1 cellular context compared by ENCODE assay signal in genomic region chr9:136799079-136799853, GRCh38.
A peak's percentile ranks its signal among the peaks of the same experiment; 100 is the strongest.
TF ChIP-seq lines count a peak whose summit lies in the region.

No MANE protein-coding gene starts in this region.

TF ChIP-seq in HepG2, 621 proteins besides CTCF, POLR2A, EP300 and RAD21 (continued from another document and continues in another):
- TF ChIP-seq, protein P1, sequence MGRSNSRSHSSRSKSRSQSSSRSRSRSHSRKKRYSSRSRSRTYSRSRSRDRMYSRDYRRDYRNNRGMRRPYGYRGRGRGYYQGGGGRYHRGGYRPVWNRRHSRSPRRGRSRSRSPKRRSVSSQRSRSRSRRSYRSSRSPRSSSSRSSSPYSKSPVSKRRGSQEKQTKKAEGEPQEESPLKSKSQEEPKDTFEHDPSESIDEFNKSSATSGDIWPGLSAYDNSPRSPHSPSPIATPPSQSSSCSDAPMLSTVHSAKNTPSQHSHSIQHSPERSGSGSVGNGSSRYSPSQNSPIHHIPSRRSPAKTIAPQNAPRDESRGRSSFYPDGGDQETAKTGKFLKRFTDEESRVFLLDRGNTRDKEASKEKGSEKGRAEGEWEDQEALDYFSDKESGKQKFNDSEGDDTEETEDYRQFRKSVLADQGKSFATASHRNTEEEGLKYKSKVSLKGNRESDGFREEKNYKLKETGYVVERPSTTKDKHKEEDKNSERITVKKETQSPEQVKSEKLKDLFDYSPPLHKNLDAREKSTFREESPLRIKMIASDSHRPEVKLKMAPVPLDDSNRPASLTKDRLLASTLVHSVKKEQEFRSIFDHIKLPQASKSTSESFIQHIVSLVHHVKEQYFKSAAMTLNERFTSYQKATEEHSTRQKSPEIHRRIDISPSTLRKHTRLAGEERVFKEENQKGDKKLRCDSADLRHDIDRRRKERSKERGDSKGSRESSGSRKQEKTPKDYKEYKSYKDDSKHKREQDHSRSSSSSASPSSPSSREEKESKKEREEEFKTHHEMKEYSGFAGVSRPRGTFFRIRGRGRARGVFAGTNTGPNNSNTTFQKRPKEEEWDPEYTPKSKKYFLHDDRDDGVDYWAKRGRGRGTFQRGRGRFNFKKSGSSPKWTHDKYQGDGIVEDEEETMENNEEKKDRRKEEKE (IDR thresholded peaks at IDR 0.05): no peak
- no peak for TF ChIP-seq ONECUT2 (CRISPR knock-in tag; IDR thresholded peaks at IDR 0.05)
- no peak for TF ChIP-seq ARID2 (CRISPR knock-in tag; IDR thresholded peaks at IDR 0.05; ENCODE audit: borderline replicate concordance)
- no peak for TF ChIP-seq CSRNP2 (CRISPR knock-in tag; conservative IDR thresholded peaks at IDR 0.05; ENCODE audit: low read depth)
- no peak for TF ChIP-seq ZNF678 (CRISPR knock-in tag; IDR thresholded peaks at IDR 0.05)
- peak; percentile 86 for TF ChIP-seq ZBTB7B (CRISPR knock-in tag; IDR thresholded peaks at IDR 0.05)
- peak; percentile 23; the same call in 1 of the 2 replicates for TF ChIP-seq HMG20A (CRISPR knock-in tag; IDR thresholded peaks at IDR 0.05; ENCODE audit: borderline replicate concordance)
- TF ChIP-seq ZNF572 (CRISPR knock-in tag; IDR thresholded peaks at IDR 0.05): no peak
- TF ChIP-seq, protein P2, sequence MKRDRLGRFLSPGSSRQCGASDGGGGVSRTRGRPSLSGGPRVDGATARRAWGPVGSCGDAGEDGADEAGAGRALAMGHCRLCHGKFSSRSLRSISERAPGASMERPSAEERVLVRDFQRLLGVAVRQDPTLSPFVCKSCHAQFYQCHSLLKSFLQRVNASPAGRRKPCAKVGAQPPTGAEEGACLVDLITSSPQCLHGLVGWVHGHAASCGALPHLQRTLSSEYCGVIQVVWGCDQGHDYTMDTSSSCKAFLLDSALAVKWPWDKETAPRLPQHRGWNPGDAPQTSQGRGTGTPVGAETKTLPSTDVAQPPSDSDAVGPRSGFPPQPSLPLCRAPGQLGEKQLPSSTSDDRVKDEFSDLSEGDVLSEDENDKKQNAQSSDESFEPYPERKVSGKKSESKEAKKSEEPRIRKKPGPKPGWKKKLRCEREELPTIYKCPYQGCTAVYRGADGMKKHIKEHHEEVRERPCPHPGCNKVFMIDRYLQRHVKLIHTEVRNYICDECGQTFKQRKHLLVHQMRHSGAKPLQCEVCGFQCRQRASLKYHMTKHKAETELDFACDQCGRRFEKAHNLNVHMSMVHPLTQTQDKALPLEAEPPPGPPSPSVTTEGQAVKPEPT (CRISPR knock-in tag; IDR thresholded peaks at IDR 0.05; ENCODE audit: low read depth): no peak
- TF ChIP-seq ZNF768 (CRISPR knock-in tag; IDR thresholded peaks at IDR 0.05): peak; percentile 22; the same call in 1 of the 2 replicates
- TF ChIP-seq ZFP36L1 (CRISPR knock-in tag; IDR thresholded peaks at IDR 0.05): peak; percentile 85; the same call in 1 of the 2 replicates
- peak; percentile 57; the same call in 1 of the 2 replicates for TF ChIP-seq GATAD1 (CRISPR knock-in tag; IDR thresholded peaks at IDR 0.05)
- peak; percentile 82 for TF ChIP-seq DPF2 (CRISPR knock-in tag; IDR thresholded peaks at IDR 0.05; ENCODE audit: borderline replicate concordance, low read depth)
- TF ChIP-seq ZNF598 (CRISPR knock-in tag; IDR thresholded peaks at IDR 0.05; ENCODE audit: borderline replicate concordance): 0 out of 2 replicates have a peak, but pooled peaks have one; percentile 50
- no peak for TF ChIP-seq ISX (CRISPR knock-in tag; conservative IDR thresholded peaks at IDR 0.05)
- TF ChIP-seq ZNF780A (CRISPR knock-in tag; IDR thresholded peaks at IDR 0.05): peak; percentile 81; the same call in 1 of the 2 replicates
- 0 out of 2 replicates have a peak, but pooled peaks have one; percentile 18 for TF ChIP-seq ZNF446 (CRISPR knock-in tag; IDR thresholded peaks at IDR 0.05)
- peak; percentile 32; the same call in 1 of the 2 replicates for TF ChIP-seq SIX1 (CRISPR knock-in tag; IDR thresholded peaks at IDR 0.05; ENCODE audit: borderline replicate concordance)
- TF ChIP-seq ETS1 (CRISPR knock-in tag; IDR thresholded peaks at IDR 0.05): 0 out of 2 replicates have a peak, but pooled peaks have one; percentile 51
- TF ChIP-seq POLR2AphosphoS2 (IDR thresholded peaks at IDR 0.05; ENCODE audit: low read depth, low read length): no peak
- TF ChIP-seq, protein P3, sequence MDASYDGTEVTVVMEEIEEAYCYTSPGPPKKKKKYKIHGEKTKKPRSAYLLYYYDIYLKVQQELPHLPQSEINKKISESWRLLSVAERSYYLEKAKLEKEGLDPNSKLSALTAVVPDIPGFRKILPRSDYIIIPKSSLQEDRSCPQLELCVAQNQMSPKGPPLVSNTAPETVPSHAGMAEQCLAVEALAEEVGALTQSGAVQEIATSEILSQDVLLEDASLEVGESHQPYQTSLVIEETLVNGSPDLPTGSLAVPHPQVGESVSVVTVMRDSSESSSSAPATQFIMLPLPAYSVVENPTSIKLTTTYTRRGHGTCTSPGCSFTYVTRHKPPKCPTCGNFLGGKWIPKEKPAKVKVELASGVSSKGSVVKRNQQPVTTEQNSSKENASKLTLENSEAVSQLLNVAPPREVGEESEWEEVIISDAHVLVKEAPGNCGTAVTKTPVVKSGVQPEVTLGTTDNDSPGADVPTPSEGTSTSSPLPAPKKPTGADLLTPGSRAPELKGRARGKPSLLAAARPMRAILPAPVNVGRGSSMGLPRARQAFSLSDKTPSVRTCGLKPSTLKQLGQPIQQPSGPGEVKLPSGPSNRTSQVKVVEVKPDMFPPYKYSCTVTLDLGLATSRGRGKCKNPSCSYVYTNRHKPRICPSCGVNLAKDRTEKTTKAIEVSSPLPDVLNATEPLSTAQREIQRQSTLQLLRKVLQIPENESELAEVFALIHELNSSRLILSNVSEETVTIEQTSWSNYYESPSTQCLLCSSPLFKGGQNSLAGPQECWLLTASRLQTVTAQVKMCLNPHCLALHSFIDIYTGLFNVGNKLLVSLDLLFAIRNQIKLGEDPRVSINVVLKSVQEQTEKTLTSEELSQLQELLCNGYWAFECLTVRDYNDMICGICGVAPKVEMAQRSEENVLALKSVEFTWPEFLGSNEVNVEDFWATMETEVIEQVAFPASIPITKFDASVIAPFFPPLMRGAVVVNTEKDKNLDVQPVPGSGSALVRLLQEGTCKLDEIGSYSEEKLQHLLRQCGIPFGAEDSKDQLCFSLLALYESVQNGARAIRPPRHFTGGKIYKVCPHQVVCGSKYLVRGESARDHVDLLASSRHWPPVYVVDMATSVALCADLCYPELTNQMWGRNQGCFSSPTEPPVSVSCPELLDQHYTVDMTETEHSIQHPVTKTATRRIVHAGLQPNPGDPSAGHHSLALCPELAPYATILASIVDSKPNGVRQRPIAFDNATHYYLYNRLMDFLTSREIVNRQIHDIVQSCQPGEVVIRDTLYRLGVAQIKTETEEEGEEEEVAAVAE (CRISPR knock-in tag; IDR thresholded peaks at IDR 0.05; ENCODE audit: borderline replicate concordance): 0 out of 2 replicates have a peak, but pooled peaks have one; percentile 46
- TF ChIP-seq PPARG (CRISPR knock-in tag; conservative IDR thresholded peaks at IDR 0.05): peak; percentile 60
- TF ChIP-seq NR1H2 (CRISPR knock-in tag; IDR thresholded peaks at IDR 0.05; ENCODE audit: borderline replicate concordance, low read depth): no peak
- TF ChIP-seq GTF3A (CRISPR knock-in tag; conservative IDR thresholded peaks at IDR 0.05): peak; percentile 72; the same call in 1 of the 2 replicates
- no peak for TF ChIP-seq ZFP36 (IDR thresholded peaks at IDR 0.05; ENCODE audit: borderline replicate concordance, low read depth, low read length, partially characterized antibody)
- TF ChIP-seq ZNF326 (CRISPR knock-in tag; IDR thresholded peaks at IDR 0.05; ENCODE audit: borderline replicate concordance): 0 out of 2 replicates have a peak, but pooled peaks have one; percentile 41
- TF ChIP-seq NCOR1 (IDR thresholded peaks at IDR 0.05; ENCODE audit: borderline replicate concordance, low read length): no peak
- no peak for TF ChIP-seq RELA (CRISPR knock-in tag; IDR thresholded peaks at IDR 0.05)
- no peak for TF ChIP-seq CHCHD3 (CRISPR knock-in tag; IDR thresholded peaks at IDR 0.05)
- peak; percentile 83 for TF ChIP-seq ZNF501 (CRISPR knock-in tag; IDR thresholded peaks at IDR 0.05)
- peak; percentile 15 for TF ChIP-seq GZF1 (CRISPR knock-in tag; IDR thresholded peaks at IDR 0.05)
- no peak for TF ChIP-seq ZNF770 (CRISPR knock-in tag; IDR thresholded peaks at IDR 0.05)
- peak; percentile 71; the same call in 1 of the 2 replicates for TF ChIP-seq ZBTB42 (CRISPR knock-in tag; IDR thresholded peaks at IDR 0.05)
- no peak for TF ChIP-seq ZFYVE20 (CRISPR knock-in tag; IDR thresholded peaks at IDR 0.05; ENCODE audit: borderline replicate concordance, low read depth)
- TF ChIP-seq ZNF292 (CRISPR knock-in tag; IDR thresholded peaks at IDR 0.05; ENCODE audit: borderline replicate concordance, low read depth): no peak
- no peak for TF ChIP-seq ZNF10 (CRISPR knock-in tag; IDR thresholded peaks at IDR 0.05; ENCODE audit: borderline replicate concordance, low read depth)
- no peak for TF ChIP-seq ZFP62 (CRISPR knock-in tag; IDR thresholded peaks at IDR 0.05)
- 0 out of 2 replicates have a peak, but pooled peaks have one; percentile 4 for TF ChIP-seq ZNF564 (CRISPR knock-in tag; IDR thresholded peaks at IDR 0.05)
- peak; percentile 50; the same call in 1 of the 2 replicates for TF ChIP-seq ZNF343 (CRISPR knock-in tag; IDR thresholded peaks at IDR 0.05)
- peak; percentile 61; the same call in 1 of the 2 replicates for TF ChIP-seq ZNF543 (CRISPR knock-in tag; IDR thresholded peaks at IDR 0.05)
- TF ChIP-seq ZNF225 (CRISPR knock-in tag; IDR thresholded peaks at IDR 0.05): no peak
- no peak for TF ChIP-seq ZNF354B (CRISPR knock-in tag; IDR thresholded peaks at IDR 0.05)
- TF ChIP-seq ARHGAP35 (CRISPR knock-in tag; IDR thresholded peaks at IDR 0.05; ENCODE audit: borderline replicate concordance): no peak
- TF ChIP-seq POLR2AphosphoS5 (IDR thresholded peaks at IDR 0.05; ENCODE audit: low read depth, low read length): peak; percentile 78
- no peak for TF ChIP-seq ZNF660 (CRISPR knock-in tag; IDR thresholded peaks at IDR 0.05; ENCODE audit: borderline replicate concordance, low read depth)
- TF ChIP-seq MAZ (IDR thresholded peaks at IDR 0.05; ENCODE audit: borderline replicate concordance, low read depth, low read length): 0 out of 2 replicates have a peak, but pooled peaks have one; percentile 22
- peak; percentile 80; the same call in 1 of the 2 replicates for TF ChIP-seq MAZ (CRISPR knock-in tag; IDR thresholded peaks at IDR 0.05; ENCODE audit: low read depth)
- TF ChIP-seq, protein P4, sequence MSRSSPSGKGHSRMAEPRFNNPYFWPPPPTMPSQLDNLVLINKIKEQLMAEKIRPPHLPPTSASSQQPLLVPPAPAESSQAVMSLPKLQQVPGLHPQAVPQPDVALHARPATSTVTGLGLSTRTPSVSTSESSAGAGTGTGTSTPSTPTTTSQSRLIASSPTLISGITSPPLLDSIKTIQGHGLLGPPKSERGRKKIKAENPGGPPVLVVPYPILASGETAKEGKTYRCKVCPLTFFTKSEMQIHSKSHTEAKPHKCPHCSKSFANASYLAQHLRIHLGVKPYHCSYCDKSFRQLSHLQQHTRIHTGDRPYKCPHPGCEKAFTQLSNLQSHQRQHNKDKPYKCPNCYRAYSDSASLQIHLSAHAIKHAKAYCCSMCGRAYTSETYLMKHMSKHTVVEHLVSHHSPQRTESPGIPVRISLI (CRISPR knock-in tag; IDR thresholded peaks at IDR 0.05; ENCODE audit: borderline replicate concordance): no peak
- peak; percentile 30; the same call in 1 of the 2 replicates for TF ChIP-seq NR2C2 (CRISPR knock-in tag; IDR thresholded peaks at IDR 0.05; ENCODE audit: borderline replicate concordance)
- TF ChIP-seq THAP11 (CRISPR knock-in tag; IDR thresholded peaks at IDR 0.05): peak; percentile 68; the same call in 1 of the 2 replicates
- no peak for TF ChIP-seq ZBTB1 (CRISPR knock-in tag; IDR thresholded peaks at IDR 0.05; ENCODE audit: borderline replicate concordance)
- TF ChIP-seq ZNF263 (CRISPR knock-in tag; IDR thresholded peaks at IDR 0.05): peak; percentile 40; the same call in 1 of the 2 replicates
- peak; percentile 94 for TF ChIP-seq MED8 (CRISPR knock-in tag; IDR thresholded peaks at IDR 0.05; ENCODE audit: insufficient replicate concordance)
- no peak for TF ChIP-seq NFKBIZ (CRISPR knock-in tag; IDR thresholded peaks at IDR 0.05)
- peak; percentile 45; the same call in 1 of the 2 replicates for TF ChIP-seq ZMYM4 (CRISPR knock-in tag; IDR thresholded peaks at IDR 0.05)
